In the genomic region with DNA sequence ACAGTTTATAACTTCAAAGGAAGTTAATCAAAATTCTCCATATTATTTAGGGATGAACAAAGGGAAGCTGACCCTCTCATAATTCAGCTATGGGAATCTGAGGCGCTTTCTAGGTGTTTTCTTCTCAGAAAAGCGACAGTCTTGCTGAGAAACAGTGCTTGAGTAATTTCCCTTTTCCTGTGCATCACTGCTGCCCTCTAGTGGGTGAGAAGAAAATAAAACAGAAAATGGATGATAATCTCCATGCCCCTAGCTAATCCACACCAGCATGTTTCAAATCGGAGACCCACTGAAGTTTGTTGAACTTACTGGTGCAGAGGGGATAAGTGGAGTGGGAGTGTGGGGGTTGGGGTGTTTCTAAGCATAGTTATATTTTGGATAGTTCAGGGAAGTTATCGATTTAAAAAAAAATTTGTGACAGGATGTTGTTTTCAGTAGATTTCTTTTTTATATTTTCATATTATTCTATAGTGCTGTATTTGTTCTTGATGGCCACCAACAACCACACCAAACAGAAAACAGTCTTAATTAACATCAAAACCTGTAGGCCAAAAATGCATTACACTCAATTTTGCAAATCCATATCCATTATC, we compare ENCODE assay signal across 8 cellular contexts. TPM values are rescaled to one million over a fixed set of nuclear protein-coding genes. Genes with fewer than 3 reads are reported as not detected.
DNase-seq lines count a peak whose midpoint lies in the region; ATAC-seq, FAIRE-seq and TF ChIP-seq lines count a peak whose summit lies in the region.

No MANE protein-coding gene starts in this region.

- peak; percentile 63 to 79 (median 71) for TF ChIP-seq CTCF in transverse colon (IDR thresholded peaks at IDR 0.05)

- WGBS in transverse colon (ENCODE audit: low coverage in 1 of 2), 2 donors = 11 to 12% methylated on average over 4 of the region's 4 CpGs

- ATAC-seq in left lobe of liver (peak; percentile 91), GM19397 (IDR thresholded peaks at IDR 0.05; ENCODE audit: unreplicated experiment) (no peak)

- no peaks in the 10 kb centered on the region for H3K27me3 ChIP-seq in transverse colon

- H3K27ac ChIP-seq in transverse colon = no peak overlapping the region

- in situ Hi-C loops in transverse colon (cut with MboI; ENCODE audit: low pct_ligation_motif_present in 1 of 4, low pct_unique_long_range_greater_than_20kb in 1 of 4, low sequenced_read_pairs in 3 of 4) = no loop called here

- H3K4me1 ChIP-seq in transverse colon = peaks cover 0 to 5% (median 0%) of the 10 kb centered on the region in 4 donors

- TF ChIP-seq POLR2A in transverse colon (IDR thresholded peaks at IDR 0.05) = no peak

- no peak for TF ChIP-seq EP300 in Ishikawa (IDR thresholded peaks at IDR 0.05; ENCODE audit: borderline replicate concordance)
- TF ChIP-seq EP300 in transverse colon (IDR thresholded peaks at IDR 0.05; ENCODE audit: low read depth) = no peak

- no peaks in the 10 kb centered on the region for H3K9me3 ChIP-seq in transverse colon

- no peaks in the 10 kb centered on the region for H3K36me3 ChIP-seq in transverse colon

- no peak overlapping the region for H3K4me3 ChIP-seq in transverse colon

- DNase-seq in AG08396 (ENCODE audit: low spot score) (peak; percentile 79), GM04504 (ENCODE audit: low read depth) (peak; percentile 18), RCC 7860 (ENCODE audit: low spot score) (peak; percentile 40), cerebellar cortex (ENCODE audit: low spot score) (peak; percentile 78), left lobe of liver (ENCODE audit: low spot score) (no peak), transverse colon (no peak)

- peak; percentile 63 for TF ChIP-seq RAD21 in Ishikawa (IDR thresholded peaks at IDR 0.05; ENCODE audit: low read depth)

- FAIRE-seq in RCC 7860 (lab: Jason Lieb, UNC) = no peak

- intact Hi-C loops in transverse colon (cut with DNase I; ENCODE audit: low total_unique reads) = no loop called here

TF ChIP-seq in Ishikawa, 13 proteins besides CTCF, POLR2A, EP300 and RAD21:
- TF ChIP-seq CREB1 (IDR thresholded peaks at IDR 0.05; ENCODE audit: low read depth) = no peak
- TF ChIP-seq CEBPB (IDR thresholded peaks at IDR 0.05) = no peak
- TF ChIP-seq FOXM1 (IDR thresholded peaks at IDR 0.05; ENCODE audit: borderline replicate concordance, low read depth) = no peak
- TF ChIP-seq NFIC (IDR thresholded peaks at IDR 0.05) = no peak
- TF ChIP-seq, protein P1, sequence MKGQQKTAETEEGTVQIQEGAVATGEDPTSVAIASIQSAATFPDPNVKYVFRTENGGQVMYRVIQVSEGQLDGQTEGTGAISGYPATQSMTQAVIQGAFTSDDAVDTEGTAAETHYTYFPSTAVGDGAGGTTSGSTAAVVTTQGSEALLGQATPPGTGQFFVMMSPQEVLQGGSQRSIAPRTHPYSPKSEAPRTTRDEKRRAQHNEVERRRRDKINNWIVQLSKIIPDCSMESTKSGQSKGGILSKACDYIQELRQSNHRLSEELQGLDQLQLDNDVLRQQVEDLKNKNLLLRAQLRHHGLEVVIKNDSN (IDR thresholded peaks at IDR 0.05) = no peak
- no peak for TF ChIP-seq TCF12 (IDR thresholded peaks at IDR 0.05; ENCODE audit: low read depth)
- TF ChIP-seq, protein P2, sequence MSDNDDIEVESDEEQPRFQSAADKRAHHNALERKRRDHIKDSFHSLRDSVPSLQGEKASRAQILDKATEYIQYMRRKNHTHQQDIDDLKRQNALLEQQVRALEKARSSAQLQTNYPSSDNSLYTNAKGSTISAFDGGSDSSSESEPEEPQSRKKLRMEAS (IDR thresholded peaks at IDR 0.05) = no peak
- no peak for TF ChIP-seq TAF1 (IDR thresholded peaks at IDR 0.05; ENCODE audit: low read depth)
- TF ChIP-seq YY1 (IDR thresholded peaks at IDR 0.05; ENCODE audit: low read depth) = no peak
- TF ChIP-seq TEAD4 (IDR thresholded peaks at IDR 0.05) = no peak
- TF ChIP-seq, protein P3, sequence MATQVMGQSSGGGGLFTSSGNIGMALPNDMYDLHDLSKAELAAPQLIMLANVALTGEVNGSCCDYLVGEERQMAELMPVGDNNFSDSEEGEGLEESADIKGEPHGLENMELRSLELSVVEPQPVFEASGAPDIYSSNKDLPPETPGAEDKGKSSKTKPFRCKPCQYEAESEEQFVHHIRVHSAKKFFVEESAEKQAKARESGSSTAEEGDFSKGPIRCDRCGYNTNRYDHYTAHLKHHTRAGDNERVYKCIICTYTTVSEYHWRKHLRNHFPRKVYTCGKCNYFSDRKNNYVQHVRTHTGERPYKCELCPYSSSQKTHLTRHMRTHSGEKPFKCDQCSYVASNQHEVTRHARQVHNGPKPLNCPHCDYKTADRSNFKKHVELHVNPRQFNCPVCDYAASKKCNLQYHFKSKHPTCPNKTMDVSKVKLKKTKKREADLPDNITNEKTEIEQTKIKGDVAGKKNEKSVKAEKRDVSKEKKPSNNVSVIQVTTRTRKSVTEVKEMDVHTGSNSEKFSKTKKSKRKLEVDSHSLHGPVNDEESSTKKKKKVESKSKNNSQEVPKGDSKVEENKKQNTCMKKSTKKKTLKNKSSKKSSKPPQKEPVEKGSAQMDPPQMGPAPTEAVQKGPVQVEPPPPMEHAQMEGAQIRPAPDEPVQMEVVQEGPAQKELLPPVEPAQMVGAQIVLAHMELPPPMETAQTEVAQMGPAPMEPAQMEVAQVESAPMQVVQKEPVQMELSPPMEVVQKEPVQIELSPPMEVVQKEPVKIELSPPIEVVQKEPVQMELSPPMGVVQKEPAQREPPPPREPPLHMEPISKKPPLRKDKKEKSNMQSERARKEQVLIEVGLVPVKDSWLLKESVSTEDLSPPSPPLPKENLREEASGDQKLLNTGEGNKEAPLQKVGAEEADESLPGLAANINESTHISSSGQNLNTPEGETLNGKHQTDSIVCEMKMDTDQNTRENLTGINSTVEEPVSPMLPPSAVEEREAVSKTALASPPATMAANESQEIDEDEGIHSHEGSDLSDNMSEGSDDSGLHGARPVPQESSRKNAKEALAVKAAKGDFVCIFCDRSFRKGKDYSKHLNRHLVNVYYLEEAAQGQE (IDR thresholded peaks at IDR 0.05; ENCODE audit: low read depth) = no peak
- no peak for TF ChIP-seq ZBTB7A (IDR thresholded peaks at IDR 0.05; ENCODE audit: low read depth)
- TF ChIP-seq EGR1 (IDR thresholded peaks at IDR 0.05) = no peak

RNA-seq across cellular contexts. Expression of a gene that starts 21.4 kb away (rescaled TPM):
- total RNA-seq in left lobe of liver = 20.7 TPM
- 10 to 100 TPM in 3 of 4 donors, 1 to 10 TPM in 1; 1.6 to 35.7 (median 26.1) TPM for total RNA-seq in transverse colon

RNA-seq across cellular contexts. Expression of a gene that starts 51.2 kb away (rescaled TPM):
- total RNA-seq in left lobe of liver (0.20 TPM), transverse colon (under 1 TPM in 1 of 4 donors, not detected in 3; 0.32 TPM)

RNA-seq across cellular contexts. Expression of a gene that starts 55.7 kb away (rescaled TPM):
- 607 TPM for total RNA-seq in left lobe of liver
- not detected for total RNA-seq in transverse colon

Comparison
In these comparisons a context has a peak if more than half of its experiments do, and no peak if none do; other contexts are left out.
1. DNase-seq: peak in AG08396 (single experiment), GM04504 (single experiment), RCC 7860 (single experiment) and cerebellar cortex (single experiment); none in left lobe of liver (single experiment) and transverse colon (single experiment).
2. RNA of a gene that starts 55.7 kb away (total RNA-seq): 607 TPM in left lobe of liver (single experiment); not detected in transverse colon; every median in the first group is over 100 times any median in the second.